26 cellular contexts compared by ENCODE assay signal in the genomic region with DNA sequence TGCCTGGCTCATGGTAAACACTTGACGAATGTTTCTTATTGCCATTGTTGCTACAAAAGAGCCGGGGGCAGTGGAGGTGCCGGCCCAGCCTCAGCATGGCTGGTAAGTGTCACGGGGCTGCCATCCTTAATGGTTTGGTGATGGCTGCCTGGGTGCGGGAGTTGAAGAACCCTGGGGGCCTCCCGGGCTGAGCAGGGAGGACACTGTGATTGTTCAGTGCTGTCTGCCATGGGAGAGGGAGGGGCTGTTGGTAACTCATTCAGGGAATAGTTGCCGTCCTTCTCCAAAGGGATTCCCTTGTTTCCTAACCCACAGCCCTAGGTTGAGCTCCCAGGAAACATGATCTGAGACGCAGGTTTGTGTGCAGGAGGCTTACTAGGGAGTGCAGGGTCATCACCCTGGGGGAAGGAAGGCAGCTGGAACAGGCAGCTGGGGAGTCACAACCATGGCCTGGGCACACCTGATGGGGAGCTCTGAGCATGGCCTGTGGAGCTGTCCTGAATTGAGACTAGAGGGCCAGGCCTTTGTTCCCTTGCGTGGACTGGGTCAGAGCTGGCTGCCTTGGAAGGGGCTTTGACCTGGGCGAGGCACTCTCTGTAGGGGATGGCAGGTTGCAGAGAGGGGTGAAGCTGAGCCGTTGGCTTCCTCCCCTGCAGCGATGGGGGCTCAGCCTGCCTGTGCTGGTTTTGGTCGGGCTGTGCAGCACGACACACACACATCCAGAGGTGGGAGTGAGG.
DNase-seq lines count a peak whose midpoint lies in the region; ATAC-seq and TF ChIP-seq lines count a peak whose summit lies in the region.
"Had no signal": no experiment of that assay in that cellular context is flagged by ENCODE, and none has a peak within 500 bp of the region (broad histone marks: within the 10 kb centered on the region; RNA-seq: fewer than 3 reads in every experiment).

No MANE protein-coding gene starts in this region.

- intact Hi-C loops in natural killer cell (cut with micrococcal nuclease) (no loop called here), OCI-LY7 (cut with micrococcal nuclease; ENCODE audit: unreplicated experiment) (loop anchor here (2.0 kb wide), 1 partner anchor 28 kb away; no protein-coding TSS in a partner anchor), lower lobe of right lung (cut with DNase I) (no loop called here), upper lobe of right lung (cut with DNase I) (no loop called here), dorsolateral prefrontal cortex (cut with DNase I) (no loop called here)

- H3K9me3 Mint-ChIP-seq in natural killer cell, result no peaks in the 10 kb centered on the region
- H3K9me3 Mint-ChIP-seq in natural killer cell treated with Interleukin-12 subunit alpha and Interleukin-12 subunit beta and Interleukin-15 and Interleukin-18, amount 100 ng/mL, for 72 hours, result no peaks in the 10 kb centered on the region
- H3K9me3 Mint-ChIP-seq in T-helper 2 cell treated with Interferon-gamma antibody and Interleukin-4, amounts not matched to agents 5 μg/mL and 100 μg/mL, for 36 hours, result no peaks in the 10 kb centered on the region
- H3K9me3 Mint-ChIP-seq: CD4-positive, alpha-beta T cell; T-helper 1 cell treated with Interleukin-12 subunit alpha and Interleukin-12 subunit beta and Interleukin-4 antibody, amounts not matched to agents 30 μg/mL and 1 μg/mL, for 36 hours had no signal

- H3K9me3 ChIP-seq in OCI-LY7 (ENCODE audit: low read length) (no peaks in the 10 kb centered on the region), lower lobe of right lung (no peaks in the 10 kb centered on the region), upper lobe of right lung (no peaks in the 10 kb centered on the region)
- H3K9me3 ChIP-seq: sigmoid colon, testis had no signal

- DNase-seq in natural killer cell (no peak), OCI-LY7 (ENCODE audit: low spot score) (no peak), lower lobe of right lung (no peak), upper lobe of right lung (no peak), EL (no peak), dorsolateral prefrontal cortex (no peak)
- DNase-seq in natural killer cell treated with Interleukin-12 subunit alpha and Interleukin-12 subunit beta and Interleukin-15 and Interleukin-18, amount 100 ng/mL, for 72 hours (ENCODE audit: low spot score), result no peak
- DNase-seq in T-helper 2 cell treated with Interferon-gamma antibody and Interleukin-4, amounts not matched to agents 5 μg/mL and 100 μg/mL, for 36 hours (ENCODE audit: low spot score), result no peak
- DNase-seq: activated CD4-positive, alpha-beta T cell treated with anti-CD3 and anti-CD28 coated beads, Interleukin-2, amount 50 U/mL, for 48 hours; activated gamma-delta T cell treated with Interleukin-2 at 50 U/mL for 16 hours; activated T-cell treated with anti-CD3 and anti-CD28 coated beads for 4 hours; amniotic stem cell; CD4-positive, alpha-beta T cell; dermis blood vessel endothelial cell; foreskin keratinocyte; islet precursor cell; NCI-H2107; OCI-M1; SIG-M5; sigmoid colon; testis; WERI-Rb-1 had no signal

- no peak for ATAC-seq in natural killer cell
- no peak for ATAC-seq in natural killer cell treated with Interleukin-12 subunit alpha and Interleukin-12 subunit beta and Interleukin-15 and Interleukin-18, amount 100 ng/mL, for 72 hours
- no peak for ATAC-seq in lower lobe of right lung
- ATAC-seq in upper lobe of right lung, result no peak
- ATAC-seq: foreskin keratinocyte had no signal

- peaks cover 6% of the 10 kb centered on the region; the same call in 1 of the 2 replicates for H4K20me1 ChIP-seq in OCI-LY7 (ENCODE audit: insufficient read depth, low read length)

- no peak for TF ChIP-seq CTCF in natural killer cell (IDR thresholded peaks at IDR 0.05)
- TF ChIP-seq CTCF in OCI-LY7 (conservative IDR thresholded peaks at IDR 0.05; ENCODE audit: low read length), result no peak
- TF ChIP-seq CTCF in lower lobe of right lung (IDR thresholded peaks at IDR 0.05), result no peak
- TF ChIP-seq CTCF in upper lobe of right lung (IDR thresholded peaks at IDR 0.05), result no peak
- TF ChIP-seq CTCF in dorsolateral prefrontal cortex (IDR thresholded peaks at IDR 0.05 in 54 of 56, conservative IDR thresholded peaks at IDR 0.05 in 2 of 56; ENCODE audit: low read depth in 1 of 56, partially characterized antibody in 56 of 56), result no peak

- POLR2A ChIA-PET in OCI-LY7 (lab: Charles Lee), result interaction anchor here (0.6 to 2.7 kb wide), 7 partner anchors 10 to 453 kb away, joined by 3 to 10 read pairs (median 4); no protein-coding TSS in a partner anchor

- H3K36me3 Mint-ChIP-seq in natural killer cell, result no peaks in the 10 kb centered on the region
- peaks cover 9% of the 10 kb centered on the region for H3K36me3 Mint-ChIP-seq in natural killer cell treated with Interleukin-12 subunit alpha and Interleukin-12 subunit beta and Interleukin-15 and Interleukin-18, amount 100 ng/mL, for 72 hours
- no peaks in the 10 kb centered on the region for H3K36me3 Mint-ChIP-seq in T-helper 2 cell treated with Interferon-gamma antibody and Interleukin-4, amounts not matched to agents 5 μg/mL and 100 μg/mL, for 36 hours (ENCODE audit: low read depth)

- H3K79me2 ChIP-seq in OCI-LY7 (ENCODE audit: insufficient read depth, low read depth, low read length), result peaks cover 52% of the 10 kb centered on the region
- H3K79me2 ChIP-seq: hepatocyte had no signal

- H3K4me3 Mint-ChIP-seq in natural killer cell, result no peak overlapping the region
- H3K4me3 Mint-ChIP-seq in natural killer cell treated with Interleukin-12 subunit alpha and Interleukin-12 subunit beta and Interleukin-15 and Interleukin-18, amount 100 ng/mL, for 72 hours, result no peak overlapping the region
- H3K4me3 Mint-ChIP-seq in T-helper 2 cell treated with Interferon-gamma antibody and Interleukin-4, amounts not matched to agents 5 μg/mL and 100 μg/mL, for 36 hours, result no peak overlapping the region
- H3K4me3 Mint-ChIP-seq: CD4-positive, alpha-beta T cell; T-helper 1 cell treated with Interleukin-12 subunit alpha and Interleukin-12 subunit beta and Interleukin-4 antibody, amounts not matched to agents 30 μg/mL and 1 μg/mL, for 36 hours had no signal

- H3K27ac ChIP-seq in OCI-LY7 (ENCODE audit: low read depth, low read length, poor library complexity, severe bottlenecking), result peak overlapping the region; percentile 89
- H3K27ac ChIP-seq in lower lobe of right lung, result peak overlapping the region; percentile 85
- peak overlapping the region; percentile 55 for H3K27ac ChIP-seq in upper lobe of right lung
- no peak overlapping the region for H3K27ac ChIP-seq in dorsolateral prefrontal cortex
- H3K27ac ChIP-seq: epithelial cell of prostate, foreskin keratinocyte, hepatocyte, KMS-11, sigmoid colon, testis, WERI-Rb-1 had no signal

- H3K4me1 ChIP-seq in OCI-LY7 (ENCODE audit: insufficient read depth, low read length, poor library complexity, severe bottlenecking) (peaks cover 71% of the 10 kb centered on the region), lower lobe of right lung (peaks cover 12% of the 10 kb centered on the region), upper lobe of right lung (peaks cover 18% of the 10 kb centered on the region)
- H3K4me1 ChIP-seq: foreskin keratinocyte, sigmoid colon, testis had no signal

- H3K9me2 ChIP-seq in OCI-LY7 (ENCODE audit: insufficient read depth, low read length), result no peaks in the 10 kb centered on the region

- H3K27me3 Mint-ChIP-seq in natural killer cell (ENCODE audit: low read depth in 2 of 2), result no peaks in the 10 kb centered on the region
- no peaks in the 10 kb centered on the region for H3K27me3 Mint-ChIP-seq in natural killer cell treated with Interleukin-12 subunit alpha and Interleukin-12 subunit beta and Interleukin-15 and Interleukin-18, amount 100 ng/mL, for 72 hours
- no peaks in the 10 kb centered on the region for H3K27me3 Mint-ChIP-seq in T-helper 2 cell treated with Interferon-gamma antibody and Interleukin-4, amounts not matched to agents 5 μg/mL and 100 μg/mL, for 36 hours (ENCODE audit: low read depth)
- H3K27me3 Mint-ChIP-seq: CD4-positive, alpha-beta T cell had no signal

- peaks cover 34 to 66% of the 10 kb centered on the region in 2 donors for H3K4me1 Mint-ChIP-seq in natural killer cell
- peaks cover 25 to 52% of the 10 kb centered on the region in 2 donors for H3K4me1 Mint-ChIP-seq in natural killer cell treated with Interleukin-12 subunit alpha and Interleukin-12 subunit beta and Interleukin-15 and Interleukin-18, amount 100 ng/mL, for 72 hours (ENCODE audit: low read depth in 2 of 2)
- no peaks in the 10 kb centered on the region for H3K4me1 Mint-ChIP-seq in T-helper 2 cell treated with Interferon-gamma antibody and Interleukin-4, amounts not matched to agents 5 μg/mL and 100 μg/mL, for 36 hours (ENCODE audit: low read depth)

- peak overlapping the region; percentile 48 to 63 for H3K27ac Mint-ChIP-seq in natural killer cell
- peak overlapping the region in 1 of 2 donors; percentile 63 for H3K27ac Mint-ChIP-seq in natural killer cell treated with Interleukin-12 subunit alpha and Interleukin-12 subunit beta and Interleukin-15 and Interleukin-18, amount 100 ng/mL, for 72 hours
- H3K27ac Mint-ChIP-seq in T-helper 2 cell treated with Interferon-gamma antibody and Interleukin-4, amounts not matched to agents 5 μg/mL and 100 μg/mL, for 36 hours, result no peak overlapping the region
- H3K27ac Mint-ChIP-seq: CD4-positive, alpha-beta T cell; T-helper 1 cell treated with Interleukin-12 subunit alpha and Interleukin-12 subunit beta and Interleukin-4 antibody, amounts not matched to agents 30 μg/mL and 1 μg/mL, for 36 hours had no signal

- H3K4me3 ChIP-seq in OCI-LY7 (ENCODE audit: low read depth, low read length, poor library complexity, severe bottlenecking), result peak overlapping the region; percentile 59
- H3K4me3 ChIP-seq in lower lobe of right lung, result no peak overlapping the region
- no peak overlapping the region for H3K4me3 ChIP-seq in upper lobe of right lung
- no peak overlapping the region for H3K4me3 ChIP-seq in dorsolateral prefrontal cortex
- H3K4me3 ChIP-seq: hepatocyte, sigmoid colon, testis had no signal

- CTCF ChIA-PET in OCI-LY7 (lab: Charles Lee; ENCODE audit: unreplicated experiment), result interaction anchor here (0.9 kb wide), 1 partner anchor 56 kb away, joined by 3 read pairs; no protein-coding TSS in a partner anchor

- H2AFZ ChIP-seq in OCI-LY7 (ENCODE audit: low read length), result no peak overlapping the region
- H2AFZ ChIP-seq: hepatocyte had no signal

- peak overlapping the region; percentile 91 for H3K4me2 ChIP-seq in OCI-LY7 (ENCODE audit: low read length)
- H3K4me2 ChIP-seq: hepatocyte, KMS-11 had no signal

- peaks cover 82% of the 10 kb centered on the region for H3K36me3 ChIP-seq in OCI-LY7 (ENCODE audit: insufficient read depth, low read length)
- peaks cover 7% of the 10 kb centered on the region for H3K36me3 ChIP-seq in lower lobe of right lung
- H3K36me3 ChIP-seq in upper lobe of right lung, result no peaks in the 10 kb centered on the region
- H3K36me3 ChIP-seq: sigmoid colon, WERI-Rb-1 had no signal

- BruUV-seq in OCI-LY7 (replicated peaks; lab: Mats Ljungman, UMichigan), result no TSS peak

- H3K27me3 ChIP-seq in lower lobe of right lung (ENCODE audit: low read depth), result peaks cover 6% of the 10 kb centered on the region
- H3K27me3 ChIP-seq in upper lobe of right lung, result no peaks in the 10 kb centered on the region
- peaks cover 0 to 43% (median 12%) of the 10 kb centered on the region in 45 donors for H3K27me3 ChIP-seq in dorsolateral prefrontal cortex
- H3K27me3 ChIP-seq: testis had no signal

Comparison
In these comparisons a context has a peak if more than half of its experiments do, and no peak if none do; other contexts are left out.
1. H3K27ac ChIP-seq: peak in OCI-LY7 (single experiment), lower lobe of right lung (single experiment) and upper lobe of right lung (single experiment); none in dorsolateral prefrontal cortex (0 of 59).